Comparison of ENCODE assay signal across 1 cellular context in genomic region chr12:108360487-108360886, GRCh38.
TF ChIP-seq lines count a peak whose summit lies in the region.

No MANE protein-coding gene starts in this region.

TF ChIP-seq in GM12878, 131 proteins besides CTCF, POLR2A, EP300 and RAD21 (continued from another document and continues in another):
- TF ChIP-seq PRDM15 (CRISPR knock-in tag; IDR thresholded peaks at IDR 0.05) = no peak
- TF ChIP-seq RFX5 (IDR thresholded peaks at IDR 0.05; ENCODE audit: low read depth, low read length) = no peak
- no peak for TF ChIP-seq LARP7 (IDR thresholded peaks at IDR 0.05)
- TF ChIP-seq CUX1 (IDR thresholded peaks at IDR 0.05; ENCODE audit: insufficient replicate concordance, low read depth, low read length) = peak; percentile 46
- TF ChIP-seq SMAD1 (IDR thresholded peaks at IDR 0.05; ENCODE audit: low read depth, partially characterized antibody) = no peak
- TF ChIP-seq DPF2 (IDR thresholded peaks at IDR 0.05) = peak; percentile 46; the same call in 1 of the 2 replicates
- TF ChIP-seq NFIC (IDR thresholded peaks at IDR 0.05; ENCODE audit: low read depth, low read length) = peak; percentile 96
- TF ChIP-seq ZBTB33 (IDR thresholded peaks at IDR 0.05) = no peak
- TF ChIP-seq TCF12 (IDR thresholded peaks at IDR 0.05; ENCODE audit: low read depth, low read length) = peak; percentile 94
- TF ChIP-seq ZNF207 (IDR thresholded peaks at IDR 0.05; ENCODE audit: borderline replicate concordance) = no peak
- peak; percentile 61; the same call in 1 of the 2 replicates for TF ChIP-seq MLLT1 (IDR thresholded peaks at IDR 0.05)
- no peak for TF ChIP-seq CBX3 (IDR thresholded peaks at IDR 0.05; ENCODE audit: borderline replicate concordance, low read depth)
- TF ChIP-seq POLR2AphosphoS2 (IDR thresholded peaks at IDR 0.05; ENCODE audit: low read depth, low read length) = no peak
- TF ChIP-seq CREM (IDR thresholded peaks at IDR 0.05; ENCODE audit: low read depth) = peak; percentile 80
- 0 out of 2 replicates have a peak, but pooled peaks have one; percentile 18 for TF ChIP-seq MEF2A (IDR thresholded peaks at IDR 0.05; ENCODE audit: insufficient read depth, low read depth, low read length)
- TF ChIP-seq MEF2B (IDR thresholded peaks at IDR 0.05; ENCODE audit: partially characterized antibody, poor library complexity, severe bottlenecking) = peak; percentile 98
- no peak for TF ChIP-seq BCLAF1 (IDR thresholded peaks at IDR 0.05)
- no peak for TF ChIP-seq WRNIP1 (IDR thresholded peaks at IDR 0.05; ENCODE audit: borderline replicate concordance, low read depth, low read length)
- TF ChIP-seq ZZZ3 (IDR thresholded peaks at IDR 0.05; ENCODE audit: control insufficient read depth, insufficient read length, low read depth) = no peak
- no peak for TF ChIP-seq ZNF622 (IDR thresholded peaks at IDR 0.05)
- TF ChIP-seq SIX5 (IDR thresholded peaks at IDR 0.05; ENCODE audit: low read depth, low read length, severe bottlenecking) = no peak
- TF ChIP-seq E4F1 (IDR thresholded peaks at IDR 0.05; ENCODE audit: borderline replicate concordance, partially characterized antibody) = no peak
- no peak; the same call in 1 of the 2 replicates for TF ChIP-seq TBL1XR1 (IDR thresholded peaks at IDR 0.05; ENCODE audit: low read depth, low read length)
- no peak for TF ChIP-seq ASH2L (IDR thresholded peaks at IDR 0.05; ENCODE audit: borderline replicate concordance, low read depth)
- peak; percentile 95 for TF ChIP-seq PAX5 (IDR thresholded peaks at IDR 0.05; ENCODE audit: borderline replicate concordance, low read depth, low read length)
- TF ChIP-seq STAT1 (conservative IDR thresholded peaks at IDR 0.05) = no peak
- no peak for TF ChIP-seq USF2 (IDR thresholded peaks at IDR 0.05; ENCODE audit: borderline replicate concordance, low read depth, low read length)
- TF ChIP-seq CHD2 (IDR thresholded peaks at IDR 0.05; ENCODE audit: borderline replicate concordance, low read depth, low read length) = no peak
- TF ChIP-seq MYC (IDR thresholded peaks at IDR 0.05; ENCODE audit: insufficient read depth, insufficient read length, insufficient replicate concordance, low read length, severe bottlenecking) = no peak
- TF ChIP-seq SREBF2 (IDR thresholded peaks at IDR 0.05; ENCODE audit: low read length) = no peak
- no peak for TF ChIP-seq YBX1 (IDR thresholded peaks at IDR 0.05)
- peak; percentile 97 for TF ChIP-seq BCL11A (IDR thresholded peaks at IDR 0.05; ENCODE audit: low read depth, low read length)
- TF ChIP-seq BRCA1 (IDR thresholded peaks at IDR 0.05; ENCODE audit: low read depth, low read length) = no peak
- TF ChIP-seq YY1 (IDR thresholded peaks at IDR 0.05; ENCODE audit: low read depth, low read length) = no peak
- TF ChIP-seq ZNF592 (IDR thresholded peaks at IDR 0.05) = no peak
